ENCODE assay signal across 8 cellular contexts in the genomic region with DNA sequence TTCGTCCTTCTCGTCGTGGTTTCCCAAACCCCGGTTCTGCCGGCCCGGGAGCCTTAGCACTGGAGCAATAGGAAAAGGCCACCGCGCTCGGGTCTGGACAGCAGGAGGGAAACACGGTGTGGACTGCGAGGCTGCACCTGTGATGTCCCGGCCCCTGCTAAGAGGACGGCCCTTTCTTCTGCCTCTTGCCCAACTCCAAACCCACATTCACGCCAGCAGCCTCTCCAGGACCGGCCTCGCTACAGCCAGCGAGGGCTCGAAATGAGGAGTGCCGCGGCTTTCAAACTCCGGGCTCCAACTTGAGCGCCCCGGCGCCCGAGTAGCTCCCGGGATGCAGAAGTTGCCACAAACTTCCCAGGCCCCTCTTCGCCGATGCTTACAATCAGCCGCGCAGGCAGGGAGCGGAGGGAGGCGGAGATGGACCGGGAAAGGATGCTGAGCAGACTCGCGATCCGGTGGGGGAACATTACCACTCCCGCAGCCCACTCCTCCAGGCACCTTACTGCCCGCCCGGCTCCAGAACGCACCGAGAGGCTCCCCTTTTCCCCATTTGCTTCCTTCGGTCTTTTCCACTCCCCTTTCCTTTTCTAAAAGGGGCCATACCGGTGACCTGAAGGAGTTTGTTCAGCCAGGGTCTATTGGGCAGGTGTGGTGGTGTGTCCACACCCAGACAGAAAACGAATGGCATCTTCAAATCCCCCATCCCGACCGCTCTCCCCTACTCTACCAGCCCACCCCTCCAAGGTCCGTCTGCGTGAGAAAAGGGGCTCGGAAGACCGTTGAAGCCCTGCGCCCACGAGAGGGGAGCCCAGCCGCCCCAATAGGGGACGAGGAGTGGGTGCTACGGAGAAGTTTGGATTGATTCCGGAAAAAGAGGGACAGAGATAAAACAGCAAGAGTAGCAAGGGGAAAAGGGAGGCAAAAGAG. TPM values are rescaled to one million over a fixed set of nuclear protein-coding genes. Genes with fewer than 3 reads are reported as not detected.
DNase-seq lines count a peak whose midpoint lies in the region; ATAC-seq and TF ChIP-seq lines count a peak whose summit lies in the region.

No MANE protein-coding gene starts in this region.

- POLR2A ChIA-PET in MCF 10A (lab: Yijun Ruan, JAX) = interaction anchor here (0.6 kb wide), 1 partner anchor 1025 kb away, joined by 3 read pairs; no protein-coding TSS in a partner anchor

- H3K36me3 Mint-ChIP-seq in MCF 10A (ENCODE audit: insufficient read depth, unreplicated experiment) = no peaks in the 10 kb centered on the region

- peak overlapping the region; percentile 15 for H3K4me3 ChIP-seq in RWPE2 (ENCODE audit: severe bottlenecking)
- H3K4me3 ChIP-seq in kidney epithelial cell (ENCODE audit: low read depth, low read length) = peak overlapping the region; percentile 39

- H3K4me1 Mint-ChIP-seq in MCF 10A (ENCODE audit: insufficient read depth, unreplicated experiment) = no peaks in the 10 kb centered on the region

- peaks cover 3% of the 10 kb centered on the region for H3K4me1 ChIP-seq in RWPE2 (ENCODE audit: insufficient read depth, poor library complexity, severe bottlenecking)

- H3K9me3 Mint-ChIP-seq in MCF 10A (ENCODE audit: unreplicated experiment) = peaks cover under 1% of the 10 kb centered on the region

- no TSS peak for BruUV-seq in MCF 10A (replicated peaks; lab: Mats Ljungman, UMichigan)

- peak overlapping the region; percentile 71 for H3K4me3 Mint-ChIP-seq in MCF 10A (ENCODE audit: unreplicated experiment)

- TF ChIP-seq CTCF in RWPE2 (IDR thresholded peaks at IDR 0.05; ENCODE audit: poor library complexity, severe bottlenecking) (no peak), MCF 10A (IDR thresholded peaks at IDR 0.05; ENCODE audit: unreplicated experiment) (no peak), kidney epithelial cell (IDR thresholded peaks at IDR 0.05; ENCODE audit: insufficient read depth, low read length, poor library complexity, severe bottlenecking) (no peak)

- intact Hi-C loops in MCF 10A (cut with micrococcal nuclease) = loop anchor here (2.0 kb wide), 1 partner anchor 21 kb away; no protein-coding TSS in a partner anchor

- no peak overlapping the region for H3K27ac Mint-ChIP-seq in MCF 10A (ENCODE audit: low read depth, unreplicated experiment)

- ATAC-seq in RWPE2 (ENCODE audit: low read depth) = no peak; the same call in 2 of the 3 replicates
- no peak for ATAC-seq in HG03175 (IDR thresholded peaks at IDR 0.05; ENCODE audit: unreplicated experiment)
- no peak for ATAC-seq in GM21723 (IDR thresholded peaks at IDR 0.05; ENCODE audit: unreplicated experiment)
- ATAC-seq in HG02938 (IDR thresholded peaks at IDR 0.05; ENCODE audit: unreplicated experiment) = no peak

- H3K27me3 Mint-ChIP-seq in MCF 10A (ENCODE audit: insufficient read depth, unreplicated experiment) = peaks cover 94% of the 10 kb centered on the region

- H3K36me3 ChIP-seq in RWPE2 (ENCODE audit: low read depth) (no peaks in the 10 kb centered on the region), kidney epithelial cell (ENCODE audit: control insufficient read depth, insufficient read depth, low read length) (no peaks in the 10 kb centered on the region)

- no peak overlapping the region for H3K27ac ChIP-seq in RWPE2 (ENCODE audit: poor library complexity, severe bottlenecking)

- CTCF ChIA-PET in MCF 10A (lab: Yijun Ruan, JAX) = no interaction called here

- DNase-seq in GM03348 (ENCODE audit: low spot score) = peak; percentile 38
- DNase-seq in RWPE2 (ENCODE audit: low spot score) = peak; percentile 52
- no peak for DNase-seq in MCF 10A (ENCODE audit: unreplicated experiment)
- no peak for DNase-seq in kidney epithelial cell (ENCODE audit: low read depth)
- DNase-seq in stimulated activated CD4-positive, alpha-beta T cell treated with anti-CD3 and anti-CD28 coated beads, Interleukin-1b, Interleukin-23, amount 100 ng/mL, for 48 hours = peak; percentile 53

- H3K27me3 ChIP-seq in RWPE2 (ENCODE audit: insufficient read depth, poor library complexity, severe bottlenecking) = peaks cover 84% of the 10 kb centered on the region
- peaks cover 28% of the 10 kb centered on the region for H3K27me3 ChIP-seq in kidney epithelial cell (ENCODE audit: control insufficient read depth, insufficient read depth, low read length)

- H3K9me3 ChIP-seq in RWPE2 (ENCODE audit: severe bottlenecking) = no peaks in the 10 kb centered on the region

RNA-seq across cellular contexts. Expression of a gene that starts 18.8 kb away (rescaled TPM):
- 0.23 and 0.44 TPM in 2 replicates for total RNA-seq in MCF 10A (2022)
- 3.4 and 7.4 TPM in 2 replicates for total RNA-seq in kidney epithelial cell

Comparison
In these comparisons a context has a peak if more than half of its experiments do, and no peak if none do; other contexts are left out.
1. DNase-seq: peak in GM03348 (single experiment), RWPE2 (single experiment) and stimulated activated CD4-positive, alpha-beta T cell treated with anti-CD3 and anti-CD28 coated beads, Interleukin-1b, Interleukin-23, amount 100 ng/mL, for 48 hours (single experiment); none in MCF 10A (single experiment) and kidney epithelial cell (single experiment).